Comparison of ENCODE assay signal across 22 cellular contexts in the genomic region with DNA sequence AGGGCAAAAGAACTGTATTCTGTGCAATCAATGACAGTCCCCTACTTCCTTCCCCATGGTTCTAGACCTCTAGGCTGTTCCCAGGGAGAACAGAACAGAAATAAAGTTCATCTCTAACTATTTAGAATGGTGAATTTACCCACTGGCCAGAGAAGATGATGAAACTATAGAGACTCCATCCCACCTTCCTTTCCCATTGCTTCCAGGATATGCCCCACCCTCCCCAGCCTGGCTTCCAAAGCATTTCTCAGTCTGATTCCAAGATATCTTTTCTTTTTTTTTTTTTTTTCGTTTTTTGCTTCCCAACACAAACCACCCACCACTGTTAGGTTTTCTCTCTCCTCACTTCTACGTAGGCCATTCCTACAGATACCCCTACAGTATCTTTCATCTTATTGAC. TPM values are rescaled to one million over a fixed set of nuclear protein-coding genes. Genes with fewer than 3 reads are reported as not detected.
A peak's percentile ranks its signal among the peaks of the same experiment; 100 is the strongest.
DNase-seq lines count a peak whose midpoint lies in the region; TF ChIP-seq lines count a peak whose summit lies in the region.
"Had no signal": no experiment of that assay in that cellular context is flagged by ENCODE, and none has a peak within 500 bp of the region (broad histone marks: within the 10 kb centered on the region; RNA-seq: fewer than 3 reads in every experiment).

No MANE protein-coding gene starts in this region.

- H4K12ac ChIP-seq in trophoblast cell (ENCODE audit: low read depth, low read length), result no peak overlapping the region

- H3K4me3 ChIP-seq in HUES48 (ENCODE audit: low read depth, low read length), result no peak overlapping the region
- H3K4me3 ChIP-seq in PC-9, result peak overlapping the region; percentile 39; the same call in 1 of the 2 replicates
- H3K4me3 ChIP-seq in hepatocyte, result no peak overlapping the region
- no peak overlapping the region for H3K4me3 ChIP-seq in trophoblast cell (ENCODE audit: low read depth, low read length)
- H3K4me3 ChIP-seq in tibial artery, result no peak overlapping the region
- H3K4me3 ChIP-seq: SJCRH30 had no signal

- no peak overlapping the region for H3K23ac ChIP-seq in trophoblast cell (ENCODE audit: low read length)

- no peak overlapping the region for H3K4ac ChIP-seq in trophoblast cell (ENCODE audit: low read depth, low read length)

- no peaks in the 10 kb centered on the region for H3K9me3 Mint-ChIP-seq in Calu3 (ENCODE audit: low read depth, unreplicated experiment)
- H3K9me3 Mint-ChIP-seq: H9, IgD-negative memory B cell had no signal

- no peak overlapping the region for H4K91ac ChIP-seq in trophoblast cell (ENCODE audit: low read depth, low read length)

- H3K27me3 Mint-ChIP-seq in Calu3 (ENCODE audit: unreplicated experiment), result no peaks in the 10 kb centered on the region

- BruUV-seq in PC-9 (replicated peaks; lab: Mats Ljungman, UMichigan) (no TSS peak), Calu3 (replicated peaks; lab: Mats Ljungman, UMichigan) (no TSS peak)

- H3K36me3 Mint-ChIP-seq in Calu3 (ENCODE audit: insufficient read depth, unreplicated experiment), result peaks cover 9% of the 10 kb centered on the region
- H3K36me3 Mint-ChIP-seq: IgD-negative memory B cell had no signal

- H3K9me3 ChIP-seq in HUES48 (ENCODE audit: control insufficient read depth, insufficient read depth, low read length) (no peaks in the 10 kb centered on the region), PC-9 (ENCODE audit: insufficient read depth, low read depth) (no peaks in the 10 kb centered on the region), hepatocyte (ENCODE audit: low read depth) (no peaks in the 10 kb centered on the region), trophoblast cell (ENCODE audit: insufficient read depth, low read depth, low read length) (peaks cover 2% of the 10 kb centered on the region), tibial artery (no peaks in the 10 kb centered on the region)
- H3K9me3 ChIP-seq: SJCRH30 had no signal

- H3K4me1 Mint-ChIP-seq in Calu3 (ENCODE audit: low read depth, unreplicated experiment), result peaks cover 28% of the 10 kb centered on the region

- CTCF ChIA-PET in PC-9 (lab: Charles Lee), result no interaction called here
- CTCF ChIA-PET in Calu3 (lab: Charles Lee), result interaction anchor here (1.0 to 1.2 kb wide), 2 partner anchors 16 to 17 kb away, joined by 3 to 4 read pairs; no protein-coding TSS in a partner anchor

- 67% methylated on average over 2 of the region's 2 CpGs for WGBS in hepatocyte (ENCODE audit: low lambda C conversion rate, missing lambda C conversion rate)
- WGBS in trophoblast cell (ENCODE audit: extremely low coverage, insufficient coverage, insufficient read length), result no CpG with 5 or more reads among the region's 2 CpGs

- H3K79me2 ChIP-seq in PC-9 (ENCODE audit: low read depth) (no peaks in the 10 kb centered on the region), hepatocyte (no peaks in the 10 kb centered on the region), trophoblast cell (ENCODE audit: control insufficient read depth, insufficient read depth, low read length, poor library complexity) (no peaks in the 10 kb centered on the region)

- H2BK5ac ChIP-seq in trophoblast cell (ENCODE audit: low read depth, low read length, poor library complexity), result no peak overlapping the region

- DNase-seq in PC-9, result no peak
- DNase-seq in hepatocyte (ENCODE audit: low spot score), result no peak
- no peak for DNase-seq in trophoblast cell
- no peak for DNase-seq in tibial artery
- no peak for DNase-seq in Calu3
- no peak for DNase-seq in NCI-H82 treated with DMSO at 0.1 percent for 48 hours (lab: John Stamatoyannopoulos, UW; ENCODE audit: unreplicated experiment)
- DNase-seq: ACHN, AML-193, DMS 273 treated with DMSO at 0.1 percent for 48 hours, DND-41, H9, Karpas-422, MM.1S, NCI-H1092 treated with DMSO at 0.1 percent for 48 hours, NCI-H2081 treated with DMSO at 0.1 percent for 48 hours, NCI-H510A, NCI-H774, SJCRH30 had no signal

- H3K27me3 ChIP-seq in HUES48 (ENCODE audit: control insufficient read depth, insufficient read depth, low read length), result no peaks in the 10 kb centered on the region
- no peaks in the 10 kb centered on the region for H3K27me3 ChIP-seq in PC-9 (ENCODE audit: insufficient read depth, low read depth)
- no peaks in the 10 kb centered on the region for H3K27me3 ChIP-seq in hepatocyte
- H3K27me3 ChIP-seq in trophoblast cell (ENCODE audit: insufficient read depth, low read length), result no peaks in the 10 kb centered on the region
- no peaks in the 10 kb centered on the region for H3K27me3 ChIP-seq in tibial artery
- H3K27me3 ChIP-seq: SJCRH30 had no signal

- H2AFZ ChIP-seq in PC-9 (no peak overlapping the region), hepatocyte (no peak overlapping the region), trophoblast cell (ENCODE audit: insufficient read depth, low read length, poor library complexity) (no peak overlapping the region)

- peak overlapping the region; percentile 33 for H3K18ac ChIP-seq in trophoblast cell (ENCODE audit: low read length)

- no peak overlapping the region for H3K4me2 ChIP-seq in PC-9
- H3K4me2 ChIP-seq in hepatocyte, result no peak overlapping the region
- H3K4me2 ChIP-seq in trophoblast cell (ENCODE audit: low read length), result no peak overlapping the region

- H3K4me1 ChIP-seq in HUES48 (ENCODE audit: control insufficient read depth, insufficient read depth, low read length), result peaks cover 35% of the 10 kb centered on the region
- H3K4me1 ChIP-seq in PC-9 (replicated peaks; ENCODE audit: insufficient read depth), result peaks cover 14% of the 10 kb centered on the region
- H3K4me1 ChIP-seq in hepatocyte (ENCODE audit: insufficient read depth), result peaks cover 37% of the 10 kb centered on the region
- H3K4me1 ChIP-seq in trophoblast cell (ENCODE audit: control insufficient read depth in 1 of 2, insufficient read depth in 2 of 2, low read length in 2 of 2), result peaks cover 14 to 17% of the 10 kb centered on the region in 2 experiments
- H3K4me1 ChIP-seq in tibial artery, result peaks cover 0 to 24% (median 13%) of the 10 kb centered on the region in 4 donors

- H3F3A ChIP-seq in PC-9 (ENCODE audit: insufficient read depth, low read depth), result peaks cover 42% of the 10 kb centered on the region

- no peak overlapping the region for H3K4me3 Mint-ChIP-seq in Calu3 (ENCODE audit: low read depth, unreplicated experiment)
- H3K4me3 Mint-ChIP-seq: H9, IgD-negative memory B cell had no signal

- H3K14ac ChIP-seq in trophoblast cell (ENCODE audit: low read length), result peak overlapping the region; percentile 28

- H4K8ac ChIP-seq in trophoblast cell (ENCODE audit: low read depth, low read length), result no peak overlapping the region

- TF ChIP-seq CTCF in PC-9 (conservative IDR thresholded peaks at IDR 0.05), result no peak
- no peak for TF ChIP-seq CTCF in hepatocyte (IDR thresholded peaks at IDR 0.05; ENCODE audit: poor library complexity)
- TF ChIP-seq CTCF in tibial artery (IDR thresholded peaks at IDR 0.05), result no peak
- TF ChIP-seq CTCF in Calu3 (IDR thresholded peaks at IDR 0.05; ENCODE audit: unreplicated experiment), result no peak

- intact Hi-C loops in PC-9 (cut with micrococcal nuclease; ENCODE audit: unreplicated experiment), result loop anchor here (10.0 kb wide), 2 partner anchors 155 to 795 kb away; no protein-coding TSS in a partner anchor
- intact Hi-C loops in tibial artery (cut with DNase I; ENCODE audit: low total_unique reads), result no loop called here
- intact Hi-C loops in Calu3 (cut with micrococcal nuclease; ENCODE audit: unreplicated experiment), result no loop called here

- POLR2A ChIA-PET in PC-9 (lab: Charles Lee; ENCODE audit: unreplicated experiment), result no interaction called here

- H3K9ac ChIP-seq in HUES48 (ENCODE audit: low read depth, low read length), result no peak overlapping the region
- H3K9ac ChIP-seq in trophoblast cell (ENCODE audit: low read length), result no peak overlapping the region

- H3K27ac Mint-ChIP-seq in Calu3 (ENCODE audit: unreplicated experiment), result no peak overlapping the region

- H2BK12ac ChIP-seq in trophoblast cell (ENCODE audit: low read length), result peak overlapping the region; percentile 37

- H3K79me1 ChIP-seq in trophoblast cell (ENCODE audit: low read length), result peaks cover 11% of the 10 kb centered on the region

- no peak overlapping the region for H2AK5ac ChIP-seq in trophoblast cell (ENCODE audit: low read length)

- H3K36me3 ChIP-seq in HUES48 (ENCODE audit: control insufficient read depth, insufficient read depth, low read length) (no peaks in the 10 kb centered on the region), PC-9 (ENCODE audit: low read depth) (no peaks in the 10 kb centered on the region), hepatocyte (replicated peaks; ENCODE audit: insufficient read depth, low read depth) (no peaks in the 10 kb centered on the region), trophoblast cell (ENCODE audit: control insufficient read depth in 1 of 2, insufficient read depth in 2 of 2, low read length in 2 of 2) (no peaks in the 10 kb centered on the region), tibial artery (no peaks in the 10 kb centered on the region)
- H3K36me3 ChIP-seq: SJCRH30 had no signal

- peak overlapping the region; percentile 34 for H3K27ac ChIP-seq in HUES48 (ENCODE audit: low read depth, low read length)
- no peak overlapping the region for H3K27ac ChIP-seq in PC-9
- peak overlapping the region; percentile 49 for H3K27ac ChIP-seq in hepatocyte
- H3K27ac ChIP-seq in trophoblast cell (ENCODE audit: low read depth, low read length), result no peak overlapping the region
- H3K27ac ChIP-seq in tibial artery, result no peak overlapping the region
- H3K27ac ChIP-seq: C4-2B, HL-60, SJCRH30 had no signal

- H3K9me2 ChIP-seq in PC-9 (ENCODE audit: insufficient read depth), result no peaks in the 10 kb centered on the region
- no peaks in the 10 kb centered on the region for H3K9me2 ChIP-seq in hepatocyte (replicated peaks; ENCODE audit: insufficient read depth)

- H4K20me1 ChIP-seq in PC-9 (ENCODE audit: insufficient read depth) (no peaks in the 10 kb centered on the region), hepatocyte (ENCODE audit: insufficient read depth, poor library complexity, severe bottlenecking) (no peaks in the 10 kb centered on the region)

- H2BK120ac ChIP-seq in trophoblast cell (ENCODE audit: insufficient read depth, low read length, poor library complexity), result peak overlapping the region; percentile 20

RNA-seq across cellular contexts. Expression of gene SMAD3, which starts 25.1 kb away (rescaled TPM):
- 99.5 and 109 TPM in 2 replicates for total RNA-seq in PC-9 (2021)
- 24.6 and 32.2 TPM in 2 replicates for total RNA-seq in hepatocyte
- 24.7 and 26.5 TPM in 2 replicates for polyA plus RNA-seq in hepatocyte
- polyA plus RNA-seq in trophoblast cell (2013), result 49.5 and 54.4 TPM in 2 replicates
- total RNA-seq in Calu3 (2022), result 121 and 147 TPM in 2 replicates

Comparison
In these comparisons a context has a peak if more than half of its experiments do, and no peak if none do; other contexts are left out.
1. H3K27ac ChIP-seq: peak in HUES48 (single experiment) and hepatocyte (single experiment); none in PC-9 (single experiment), trophoblast cell (single experiment) and tibial artery (0 of 2).